ENCODE assay signal across 24 cellular contexts in the genomic region with DNA sequence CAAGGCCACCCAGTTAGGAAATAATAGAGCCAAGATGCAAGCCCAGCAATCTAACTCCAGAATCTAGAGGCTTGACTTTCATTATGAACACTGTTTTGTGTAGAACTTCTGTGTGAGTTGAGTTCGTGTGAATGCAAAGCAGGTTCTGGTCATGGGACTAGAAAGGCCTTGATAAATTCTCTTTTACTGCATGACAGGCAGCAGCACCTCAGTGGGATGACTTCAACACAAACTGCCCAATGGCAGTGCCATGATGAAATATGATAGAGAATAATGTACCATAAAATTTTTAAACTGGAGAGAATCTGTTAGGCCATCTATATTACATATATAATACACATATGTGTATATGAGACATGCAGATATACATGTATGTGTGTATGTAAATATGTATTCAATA.
"Had no signal": no experiment of that assay in that cellular context is flagged by ENCODE, and none has a peak within 500 bp of the region (broad histone marks: within the 10 kb centered on the region; RNA-seq: fewer than 3 reads in every experiment).

No MANE protein-coding gene starts in this region.

- H3K4me2 ChIP-seq: neural progenitor cell, smooth muscle cell had no signal

- H2AFZ ChIP-seq: neural progenitor cell had no signal

- ATAC-seq: left cardiac atrium; natural killer cell; stimulated activated effector memory CD8-positive, alpha-beta T cell treated with anti-CD3 and anti-CD28 coated beads, Interleukin-12 subunit alpha, Interleukin-12 subunit beta, amount 100 ng/mL, for 72 hours; stimulated activated naive CD8-positive, alpha-beta T cell treated with anti-CD3 and anti-CD28 coated beads, Interleukin-15, Interleukin-2, amounts not matched to agents 100 U/mL and 50 U/mL, for 24 hours had no signal

- H3K4me1 Mint-ChIP-seq: memory B cell; stimulated activated effector memory CD8-positive, alpha-beta T cell treated with anti-CD3 and anti-CD28 coated beads, Interleukin-12 subunit alpha, Interleukin-12 subunit beta, amount 100 ng/mL, for 72 hours had no signal

- H3K9me3 ChIP-seq: gastrocnemius medialis, lower lobe of right lung, ovary, right atrium auricular region, suprapubic skin, tibial artery, upper lobe of left lung, vagina had no signal

- H3K4me3 Mint-ChIP-seq: memory B cell; natural killer cell; neural progenitor cell; stimulated activated effector memory CD8-positive, alpha-beta T cell treated with anti-CD3 and anti-CD28 coated beads, Interleukin-12 subunit alpha, Interleukin-12 subunit beta, amount 100 ng/mL, for 72 hours had no signal

- H3K36me3 ChIP-seq: esophagus muscularis mucosa, gastrocnemius medialis, heart right ventricle, left ventricle myocardium inferior, lower lobe of right lung, neural progenitor cell, ovary, right atrium auricular region, sigmoid colon, suprapubic skin, tibial artery, upper lobe of left lung, vagina had no signal

- DNase-seq: effector memory CD4-positive, alpha-beta T cell; gastrocnemius medialis; heart right ventricle; hypothalamus; islet precursor cell; left cardiac atrium; left ventricle myocardium inferior; lower lobe of right lung; natural killer cell; ovary; sigmoid colon; stimulated activated CD4-positive, alpha-beta T cell treated with anti-CD3 and anti-CD28 coated beads, Interleukin-4, amount 100 ng/mL, for 1 hour; stimulated activated CD8-positive, alpha-beta memory T cell treated with anti-CD3 and anti-CD28 coated beads, Interleukin-4, amount 100 ng/mL, for 48 hours; stimulated activated naive CD8-positive, alpha-beta T cell treated with anti-CD3 and anti-CD28 coated beads, Interleukin-15, Interleukin-2, amounts not matched to agents 100 U/mL and 50 U/mL, for 24 hours; tibial artery; upper lobe of left lung had no signal

- H3K27ac ChIP-seq: gastrocnemius medialis, heart right ventricle, lower lobe of right lung, neural progenitor cell, ovary, suprapubic skin, tibial artery, upper lobe of left lung, vagina had no signal

- H3K36me3 Mint-ChIP-seq: memory B cell; natural killer cell; stimulated activated effector memory CD8-positive, alpha-beta T cell treated with anti-CD3 and anti-CD28 coated beads, Interleukin-12 subunit alpha, Interleukin-12 subunit beta, amount 100 ng/mL, for 72 hours had no signal

- H3K4me1 ChIP-seq: neural progenitor cell, right atrium auricular region, suprapubic skin, upper lobe of left lung, vagina had no signal

- H3K4me3 ChIP-seq: esophagus muscularis mucosa, gastrocnemius medialis, heart right ventricle, left ventricle myocardium inferior, lower lobe of right lung, neural progenitor cell, ovary, right atrium auricular region, sigmoid colon, smooth muscle cell, suprapubic skin, tibial artery, upper lobe of left lung, vagina had no signal

- H3K27me3 ChIP-seq: esophagus muscularis mucosa, gastrocnemius medialis, heart right ventricle, neural progenitor cell, ovary, right atrium auricular region, sigmoid colon, suprapubic skin, tibial artery, upper lobe of left lung, vagina had no signal

- H3K27ac Mint-ChIP-seq: memory B cell; natural killer cell; neural progenitor cell; stimulated activated effector memory CD8-positive, alpha-beta T cell treated with anti-CD3 and anti-CD28 coated beads, Interleukin-12 subunit alpha, Interleukin-12 subunit beta, amount 100 ng/mL, for 72 hours had no signal

- H3K9ac ChIP-seq: neural progenitor cell had no signal
